13 cellular contexts compared by ENCODE assay signal in genomic region chr14:71116206-71117122, GRCh38.
DNase-seq lines count a peak whose midpoint lies in the region; ATAC-seq and TF ChIP-seq lines count a peak whose summit lies in the region.
"Had no signal": no experiment of that assay in that cellular context is flagged by ENCODE, and none has a peak within 500 bp of the region (broad histone marks: within the 10 kb centered on the region; RNA-seq: fewer than 3 reads in every experiment).

No MANE protein-coding gene starts in this region.

- TF ChIP-seq CTCF in GM06990 (IDR thresholded peaks at IDR 0.05; ENCODE audit: insufficient read depth, low read length, poor library complexity, severe bottlenecking) (no peak), mucosa of descending colon (IDR thresholded peaks at IDR 0.05) (no peak), uterus (IDR thresholded peaks at IDR 0.05) (no peak)

- H3K36me3 ChIP-seq in GM06990 (ENCODE audit: control insufficient read depth, insufficient read depth, low read length) (peaks cover 1% of the 10 kb centered on the region; the same call in 1 of the 2 replicates), mucosa of descending colon (ENCODE audit: low read depth) (no peaks in the 10 kb centered on the region), uterus (no peaks in the 10 kb centered on the region)

- H3K4me3 ChIP-seq in GM06990 (replicated peaks; ENCODE audit: low read depth, low read length) = no peak overlapping the region
- H3K4me3 ChIP-seq in mucosa of descending colon = no peak overlapping the region
- H3K4me3 ChIP-seq in uterus = no peak overlapping the region

- peak; percentile 47 for ATAC-seq in GM21529 (IDR thresholded peaks at IDR 0.05; ENCODE audit: unreplicated experiment)
- ATAC-seq in T-helper 17 cell = peak; percentile 30
- ATAC-seq in mucosa of descending colon = peak; percentile 87
- ATAC-seq: activated CD8-positive, alpha-beta memory T cell treated with anti-CD3 and anti-CD28 coated beads, Interleukin-2, amount 10 ng/mL, durations not matched to agents 7 days and 5 days; HCT116 had no signal

- no peaks in the 10 kb centered on the region for H3K9me3 ChIP-seq in T-helper 17 cell (ENCODE audit: control insufficient read depth, low read length, poor library complexity, severe bottlenecking)
- no peaks in the 10 kb centered on the region for H3K9me3 ChIP-seq in mucosa of descending colon
- H3K9me3 ChIP-seq in uterus = no peaks in the 10 kb centered on the region

- no peaks in the 10 kb centered on the region for H3K27me3 Mint-ChIP-seq in T-helper 17 cell
- H3K27me3 Mint-ChIP-seq: activated CD8-positive, alpha-beta memory T cell treated with anti-CD3 and anti-CD28 coated beads, Interleukin-2, amount 10 ng/mL, durations not matched to agents 7 days and 5 days had no signal

- peaks cover 40% of the 10 kb centered on the region for H3K4me1 ChIP-seq in mucosa of descending colon (ENCODE audit: low read depth)
- no peaks in the 10 kb centered on the region for H3K4me1 ChIP-seq in uterus

- DNase-seq in GM06990 (ENCODE audit: extremely low read depth, insufficient read length) (peak; percentile 43), T-helper 17 cell (no peak), mucosa of descending colon (peak in 2 of 3 donors; percentile 71 to 73), posterior cingulate gyrus (no peak), SIG-M5 (lab: John Stamatoyannopoulos, UW) (no peak), uterus (no peak), hippocampal formation (lab: John Stamatoyannopoulos, UW) (no peak)
- DNase-seq: activated CD8-positive, alpha-beta memory T cell treated with anti-CD3 and anti-CD28 coated beads, Interleukin-2, amount 10 ng/mL, durations not matched to agents 7 days and 5 days; C1 segment of cervical spinal cord; effector CD8-positive, alpha-beta T cell; NCI-H2171 had no signal

- intact Hi-C loops in mucosa of descending colon (cut with DNase I, micrococcal nuclease) (no loop called here), posterior cingulate gyrus (cut with DNase I) (no loop called here), uterus (cut with DNase I; ENCODE audit: low total_unique reads) (no loop called here)

- H3K27me3 ChIP-seq in GM06990 (replicated peaks; ENCODE audit: control insufficient read depth, insufficient read depth, low read length) = no peaks in the 10 kb centered on the region
- H3K27me3 ChIP-seq in uterus = no peaks in the 10 kb centered on the region

- H3K27ac ChIP-seq in uterus = no peak overlapping the region

- H3K4me1 Mint-ChIP-seq in T-helper 17 cell = peaks cover 15% of the 10 kb centered on the region

- H3K36me3 Mint-ChIP-seq in T-helper 17 cell (ENCODE audit: low read depth) = no peaks in the 10 kb centered on the region

- no peak overlapping the region for H3K27ac Mint-ChIP-seq in T-helper 17 cell
- H3K27ac Mint-ChIP-seq: activated CD8-positive, alpha-beta memory T cell treated with anti-CD3 and anti-CD28 coated beads, Interleukin-2, amount 10 ng/mL, durations not matched to agents 7 days and 5 days had no signal

- no peak for TF ChIP-seq POLR2A in uterus (IDR thresholded peaks at IDR 0.05)

- H3K4me3 Mint-ChIP-seq in T-helper 17 cell = no peak overlapping the region
- H3K4me3 Mint-ChIP-seq: activated CD8-positive, alpha-beta memory T cell treated with anti-CD3 and anti-CD28 coated beads, Interleukin-2, amount 10 ng/mL, durations not matched to agents 7 days and 5 days had no signal

Comparison
In these comparisons a context has a peak if more than half of its experiments do, and no peak if none do; other contexts are left out.
1. DNase-seq: peak in GM06990 (single experiment) and mucosa of descending colon (2 of 3); none in T-helper 17 cell (0 of 3), posterior cingulate gyrus (0 of 10), SIG-M5 (single experiment), uterus (0 of 2) and hippocampal formation (0 of 2).
2. ATAC-seq: peak in every context shown above with its lines; median percentile 87 in mucosa of descending colon; 47 in GM21529; 30 in T-helper 17 cell.